Comparison of ENCODE assay signal across 13 cellular contexts in the genomic region with DNA sequence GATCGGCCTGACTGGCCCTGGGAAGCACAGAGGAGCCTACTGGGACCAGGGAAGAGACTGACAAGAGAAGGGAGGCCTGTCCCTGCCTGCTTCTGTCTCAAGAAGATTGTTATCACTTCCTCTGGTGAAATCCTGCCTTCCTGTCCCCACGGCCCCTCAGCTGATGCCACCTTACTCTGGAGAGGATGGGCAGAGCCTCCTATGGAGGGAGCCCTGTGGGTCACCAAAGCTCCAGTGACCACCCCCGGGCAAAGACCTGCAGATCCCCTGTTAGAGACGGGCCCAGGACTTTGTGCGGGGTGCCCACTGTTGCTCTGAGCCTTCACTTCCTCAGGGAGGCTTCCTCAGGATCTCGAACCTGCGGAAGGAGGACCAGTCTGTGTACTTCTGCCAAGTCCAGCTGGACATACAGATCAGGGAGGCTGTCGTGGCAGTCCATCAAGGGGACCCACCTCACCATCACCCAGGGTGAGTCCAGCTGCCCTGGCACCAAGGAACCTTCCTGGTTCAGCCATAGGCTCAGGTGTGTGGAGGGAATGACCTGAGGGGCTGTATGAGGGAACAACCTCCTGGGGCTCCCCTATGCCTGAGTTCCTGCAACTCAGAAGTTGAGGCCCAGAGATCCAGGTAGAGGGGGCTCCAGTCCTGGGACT. TPM values are rescaled to one million over a fixed set of nuclear protein-coding genes. Genes with fewer than 3 reads are reported as not detected.
"Had no signal": no experiment of that assay in that cellular context is flagged by ENCODE, and none has a peak within 500 bp of the region (broad histone marks: within the 10 kb centered on the region; RNA-seq: fewer than 3 reads in every experiment).

No MANE protein-coding gene starts in this region.

- H3K27ac ChIP-seq: ascending aorta, esophagus muscularis mucosa, sigmoid colon had no signal

- H3K4me3 ChIP-seq: ascending aorta, esophagus muscularis mucosa, lung, sigmoid colon, stomach had no signal

- H3K4me1 ChIP-seq: ascending aorta, esophagus muscularis mucosa, sigmoid colon, stomach had no signal

- H3K9me3 ChIP-seq: ascending aorta, esophagus muscularis mucosa, sigmoid colon, stomach had no signal

- H3K27me3 ChIP-seq: ascending aorta, esophagus muscularis mucosa, sigmoid colon, stomach had no signal

- DNase-seq: activated gamma-delta T cell treated with Interleukin-2 at 50 U/mL for 16 hours; activated T-cell treated with anti-CD3 and anti-CD28 coated beads, Interleukin-2, amount 50 U/mL, for 72 hours; hypothalamus; left cardiac atrium; stimulated activated CD4-positive, alpha-beta T cell treated with anti-CD3 and anti-CD28 coated beads, Interleukin-12 subunit alpha, Interleukin-12 subunit beta, amount 100 ng/mL, for 4 hours; stomach; T-helper 17 cell had no signal

- ATAC-seq: activated T-cell treated with anti-CD3 and anti-CD28 coated beads, Interleukin-2, amount 50 U/mL, for 72 hours; left cardiac atrium; T-helper 17 cell had no signal

RNA-seq across cellular contexts. Expression of a gene that starts 16.7 kb away (rescaled TPM):
- total RNA-seq: bronchial epithelial cell had no signal

RNA-seq across cellular contexts. Expression of a gene that starts 49.0 kb away (rescaled TPM):
- total RNA-seq: activated T-cell treated with anti-CD3 and anti-CD28 coated beads, Interleukin-2, amount 50 U/mL, for 72 hours; ascending aorta; bronchial epithelial cell; esophagus muscularis mucosa; left cardiac atrium; lung; omental fat pad; sigmoid colon; stomach; T-helper 17 cell had no signal
- polyA plus RNA-seq: stomach had no signal
